ENCODE assay signal across 1 cellular context in the genomic region with DNA sequence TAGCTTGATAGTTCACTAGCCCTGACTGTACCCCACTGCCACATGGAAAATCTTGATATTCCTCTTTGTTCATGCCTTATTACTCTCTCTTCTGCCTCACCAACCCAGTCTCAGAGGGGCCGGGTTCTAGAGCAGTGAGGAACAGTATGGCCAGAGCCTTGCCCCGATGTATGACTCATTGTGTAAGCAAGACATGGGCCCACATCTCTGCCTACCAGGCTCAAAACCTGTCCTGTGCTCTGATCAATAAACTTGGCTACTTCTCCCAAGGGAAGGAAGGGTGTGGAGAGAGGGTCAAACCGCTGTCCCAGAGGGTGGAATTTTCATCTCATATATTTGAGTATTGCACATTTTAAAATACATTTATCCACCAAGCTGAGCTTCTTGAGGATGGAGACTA.
A peak's percentile ranks its signal among the peaks of the same experiment; 100 is the strongest.
TF ChIP-seq lines count a peak whose summit lies in the region.

No MANE protein-coding gene starts in this region.

TF ChIP-seq in K562, 482 proteins besides CTCF, POLR2A, EP300 and RAD21 (continued from another document):
- TF ChIP-seq ZNF76 (CRISPR knock-in tag; IDR thresholded peaks at IDR 0.05; ENCODE audit: borderline replicate concordance) (no peak), RBM22 (IDR thresholded peaks at IDR 0.05; ENCODE audit: low read depth, low read length, poor library complexity, severe bottlenecking) (no peak), KAT2B (IDR thresholded peaks at IDR 0.05; ENCODE audit: low read depth, low read length) (no peak), E2F8 (IDR thresholded peaks at IDR 0.05; ENCODE audit: low read depth, partially characterized antibody) (no peak), ATF3 (IDR thresholded peaks at IDR 0.05) (0 out of 2 replicates have a peak, but pooled peaks have one; percentile 10), ATF3 (CRISPR knock-in tag; conservative IDR thresholded peaks at IDR 0.05) (no peak), FOXM1 (IDR thresholded peaks at IDR 0.05; ENCODE audit: low read depth) (no peak), FOXM1 (CRISPR knock-in tag; IDR thresholded peaks at IDR 0.05; ENCODE audit: low read depth) (no peak)
TF ChIP-seq in K562: peak in this region for 1.
